Comparison of ENCODE assay signal across 8 cellular contexts in genomic region chr12:77685112-77685511, GRCh38.
DNase-seq lines count a peak whose midpoint lies in the region; ATAC-seq and TF ChIP-seq lines count a peak whose summit lies in the region.

No MANE protein-coding gene starts in this region.

- POLR2A ChIA-PET in CD4-positive, alpha-beta T cell (lab: Charles Lee), result no interaction called here

- peak; percentile 75 for TF ChIP-seq CTCF in astrocyte of the cerebellum (IDR thresholded peaks at IDR 0.05; ENCODE audit: low read depth, low read length, missing control alignments)
- no peak for TF ChIP-seq CTCF in CD4-positive, alpha-beta T cell (IDR thresholded peaks at IDR 0.05)

- H3K4me3 Mint-ChIP-seq in CD4-positive, alpha-beta T cell, result no peak overlapping the region

- no peak overlapping the region for H3K4me3 ChIP-seq in astrocyte of the cerebellum (ENCODE audit: low read depth, low read length)

- intact Hi-C loops in CD4-positive, alpha-beta T cell (cut with DNase I, micrococcal nuclease), result no loop called here

- peak; percentile 83 for ATAC-seq in GM19324 (IDR thresholded peaks at IDR 0.05; ENCODE audit: low FRiP score, unreplicated experiment)
- ATAC-seq in HG03469 (IDR thresholded peaks at IDR 0.05; ENCODE audit: unreplicated experiment), result peak; percentile 85
- no peak for ATAC-seq in CD4-positive, alpha-beta T cell (ENCODE audit: poor library complexity)

- CTCF ChIA-PET in CD4-positive, alpha-beta T cell (lab: Charles Lee), result no interaction called here

- H3K4me1 Mint-ChIP-seq in CD4-positive, alpha-beta T cell (ENCODE audit: low read depth), result no peaks in the 10 kb centered on the region

- H3K36me3 Mint-ChIP-seq in CD4-positive, alpha-beta T cell (ENCODE audit: low read depth), result no peaks in the 10 kb centered on the region

- H3K9me3 Mint-ChIP-seq in CD4-positive, alpha-beta T cell, result no peaks in the 10 kb centered on the region

- H3K27me3 ChIP-seq in CD4-positive, alpha-beta T cell (ENCODE audit: control insufficient read depth, insufficient read depth, low read length), result no peaks in the 10 kb centered on the region

- H3K27ac Mint-ChIP-seq in CD4-positive, alpha-beta T cell, result no peak overlapping the region

- DNase-seq in Caki2 (ENCODE audit: low read depth), result peak; percentile 33
- peak; percentile 89 to 92 for DNase-seq in NCI-H446 (lab: John Stamatoyannopoulos, UW)
- peak; percentile 80 for DNase-seq in astrocyte of the cerebellum (ENCODE audit: low read depth)
- peak in 33 of 51 donors; percentile 0 to 69 (median 36) for DNase-seq in hypothalamus (lab: John Stamatoyannopoulos, UW)
- DNase-seq in smooth muscle cell of the brain vasculature (ENCODE audit: low read depth, low spot score), result peak; percentile 75
- no peak for DNase-seq in CD4-positive, alpha-beta T cell

- no peak overlapping the region for H3K27ac ChIP-seq in CD4-positive, alpha-beta T cell (ENCODE audit: low read depth, low read length)

- H3K27me3 Mint-ChIP-seq in CD4-positive, alpha-beta T cell, result no peaks in the 10 kb centered on the region

- in situ Hi-C loops in Caki2 (cut with HindIII; ENCODE audit: low pct_unique_long_range_greater_than_20kb, low sequenced_read_pairs), result no loop called here
- in situ Hi-C loops in astrocyte of the cerebellum (cut with HindIII; ENCODE audit: low sequenced_read_pairs), result loop anchor here (25.0 kb wide), 2 partner anchors 523 to 623 kb away; partner anchors contain the start of gene E2F7

- no peaks in the 10 kb centered on the region for H3K9me3 ChIP-seq in CD4-positive, alpha-beta T cell (ENCODE audit: control insufficient read depth, low read length)

Comparison
In these comparisons a context has a peak if more than half of its experiments do, and no peak if none do; other contexts are left out.
1. DNase-seq: peak in Caki2 (single experiment), NCI-H446 (2 of 2), astrocyte of the cerebellum (single experiment), hypothalamus (33 of 51) and smooth muscle cell of the brain vasculature (single experiment); none in CD4-positive, alpha-beta T cell (0 of 10).